Comparison of ENCODE assay signal across 18 cellular contexts in the genomic region with DNA sequence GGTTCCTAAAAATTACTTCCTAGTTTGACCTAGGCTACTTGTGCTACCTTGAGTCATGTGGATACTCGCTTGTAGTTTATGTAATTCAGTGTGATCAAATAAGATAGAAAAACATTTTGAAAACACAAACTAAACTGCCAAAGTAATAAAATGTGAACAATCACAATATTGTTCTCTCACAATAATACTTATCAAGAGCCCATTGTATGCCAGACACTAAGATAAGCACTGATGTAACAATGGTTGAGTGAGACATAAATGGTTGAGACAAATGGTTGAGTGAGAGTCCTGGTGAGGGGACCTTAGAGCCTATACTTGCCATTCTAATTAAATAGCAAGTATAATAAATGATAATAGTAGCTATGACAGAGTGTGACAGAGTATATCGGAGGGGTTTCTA. TPM values are rescaled to one million over a fixed set of nuclear protein-coding genes. Genes with fewer than 3 reads are reported as not detected.
DNase-seq lines count a peak whose midpoint lies in the region; ATAC-seq, FAIRE-seq and TF ChIP-seq lines count a peak whose summit lies in the region.
"Had no signal": no experiment of that assay in that cellular context is flagged by ENCODE, and none has a peak within 500 bp of the region (broad histone marks: within the 10 kb centered on the region; RNA-seq: fewer than 3 reads in every experiment).

No MANE protein-coding gene starts in this region.

- H3K27ac ChIP-seq in A549, result peak overlapping the region; percentile 59 to 73
- H3K27ac ChIP-seq in dorsolateral prefrontal cortex, result peak overlapping the region; percentile 53 to 97 (median 89)
- peak overlapping the region; percentile 76 for H3K27ac ChIP-seq in layer of hippocampus (ENCODE audit: low read depth, low read length)
- H3K27ac ChIP-seq in Peyer's patch, result no peak overlapping the region
- H3K27ac ChIP-seq: C4-2B, GM23248 had no signal

- TF ChIP-seq CTCF in A549 (IDR thresholded peaks at IDR 0.05) (no peak), dorsolateral prefrontal cortex (IDR thresholded peaks at IDR 0.05 in 54 of 56, conservative IDR thresholded peaks at IDR 0.05 in 2 of 56; ENCODE audit: low read depth in 1 of 56, partially characterized antibody in 56 of 56) (peak in 1 of 56 donors; percentile 16), mucosa of descending colon (IDR thresholded peaks at IDR 0.05) (no peak), Peyer's patch (IDR thresholded peaks at IDR 0.05) (no peak)

- no peak for TF ChIP-seq RAD21 in A549 (conservative IDR thresholded peaks at IDR 0.05 in 1 of 2, IDR thresholded peaks at IDR 0.05 in 1 of 2)

- ATAC-seq in A549 (peak in 1 of 2 experiments; percentile 33; a peak in 2 of 6 replicates), mucosa of descending colon (peak; percentile 20)

- peaks cover 41% of the 10 kb centered on the region for H3K4me1 ChIP-seq in A549
- no peaks in the 10 kb centered on the region for H3K4me1 ChIP-seq in mucosa of descending colon (ENCODE audit: low read depth)
- H3K4me1 ChIP-seq in Peyer's patch, result no peaks in the 10 kb centered on the region

- CTCF ChIA-PET in A549 (lab: Yijun Ruan, JAX), result interaction anchor here (1.5 kb wide), 1 partner anchor 12 kb away, joined by 3 read pairs; no protein-coding TSS in a partner anchor

- intact Hi-C loops in dorsolateral prefrontal cortex (cut with DNase I) (no loop called here), mucosa of descending colon (cut with DNase I, micrococcal nuclease) (no loop called here)

- WGBS in A549 (ENCODE audit: missing lambda C conversion rate), result 91% methylated on average over 2 of the region's 2 CpGs

- no peak for FAIRE-seq in A549 (lab: Jason Lieb, UNC)
- FAIRE-seq: GM12892, HTR-8/SVneo had no signal

- DNase-seq in A549 (ENCODE audit: low read depth in 1 of 2, low spot score in 1 of 2) (no peak), dorsolateral prefrontal cortex (no peak), mucosa of descending colon (no peak), DMS 273 (lab: John Stamatoyannopoulos, UW; ENCODE audit: unreplicated experiment) (no peak), NOMO-1 (lab: John Stamatoyannopoulos, UW; ENCODE audit: unreplicated experiment in 2 of 2) (no peak), DMS79 treated with DMSO at 0.1 percent for 48 hours (lab: John Stamatoyannopoulos, UW) (no peak), Peyer's patch (no peak)
- DNase-seq: DND-41, GDM1, NCI-H1436 treated with DMSO at 0.1 percent for 48 hours, NCI-H2081, NCI-H226, NCI-H526 treated with DMSO at 0.1 percent for 48 hours had no signal

- TF ChIP-seq POLR2A in A549 (IDR thresholded peaks at IDR 0.05; ENCODE audit: low read length) (no peak), Peyer's patch (IDR thresholded peaks at IDR 0.05) (no peak)

- H3K27me3 ChIP-seq in dorsolateral prefrontal cortex (no peaks in the 10 kb centered on the region), layer of hippocampus (ENCODE audit: control insufficient read depth, insufficient read depth, low read length) (no peaks in the 10 kb centered on the region), Peyer's patch (no peaks in the 10 kb centered on the region)

- no peak overlapping the region for H3K4me3 ChIP-seq in A549
- H3K4me3 ChIP-seq in dorsolateral prefrontal cortex, result peak overlapping the region in 8 of 59 donors; percentile 1 to 17 (median 6)
- H3K4me3 ChIP-seq in mucosa of descending colon, result no peak overlapping the region
- no peak overlapping the region for H3K4me3 ChIP-seq in Peyer's patch
- H3K4me3 ChIP-seq: GM23248 had no signal

- H3K9me3 ChIP-seq in A549, result no peaks in the 10 kb centered on the region
- H3K9me3 ChIP-seq in mucosa of descending colon, result no peaks in the 10 kb centered on the region
- no peaks in the 10 kb centered on the region for H3K9me3 ChIP-seq in Peyer's patch

- peak overlapping the region; percentile 54 for H3K4me2 ChIP-seq in A549

- POLR2A ChIA-PET in A549 (lab: Yijun Ruan, JAX), result no interaction called here

- TF ChIP-seq EP300 in A549 (IDR thresholded peaks at IDR 0.05), result no peak

- no peaks in the 10 kb centered on the region for H3K36me3 ChIP-seq in mucosa of descending colon (ENCODE audit: low read depth)
- peaks cover 0 to 43% (median 0%) of the 10 kb centered on the region in 3 donors for H3K36me3 ChIP-seq in Peyer's patch

TF ChIP-seq in A549, 52 proteins besides CTCF, POLR2A, EP300 and RAD21:
- TF ChIP-seq ZFP36 (IDR thresholded peaks at IDR 0.05; ENCODE audit: borderline replicate concordance, partially characterized antibody) (no peak), POLR2AphosphoS2 (conservative IDR thresholded peaks at IDR 0.05; ENCODE audit: low read length) (no peak)

RNA-seq across cellular contexts. Expression of a gene that starts 41.7 kb away (rescaled TPM):
- polyA plus RNA-seq in A549 (2011; rRNA removed) (33.2 and 46.5 TPM in 2 replicates), A549 (2017; fragmentation: RNase III; extraction: RNeasy Plus Mini Kit Qiagen cat#74134 plus additional on column Dnase treatment) (24.5 to 28.1 TPM (median 25.5 TPM) in 3 replicates)
- 9.8 and 10.0 TPM in 2 replicates for polyA plus RNA-seq in A549 (2012; cell fraction: cytosol; rRNA removed)
- 6.6 and 9.0 TPM in 2 replicates for polyA plus RNA-seq in A549 (2012; cell fraction: nucleus; rRNA removed)
- polyA minus RNA-seq in A549 (2011; rRNA and poly(A)+ RNA removed), result 25.5 and 27.7 TPM in 2 replicates
- total RNA-seq in dorsolateral prefrontal cortex (10 to 100 TPM; 30.5 to 73.5 (median 48.0) TPM), mucosa of descending colon (10 to 100 TPM; 24.2 to 47.3 (median 29.5) TPM), Peyer's patch (10 to 100 TPM; 15.0 to 49.5 (median 43.6) TPM)

Comparison
In these comparisons a context has a peak if more than half of its experiments do, and no peak if none do; other contexts are left out.
1. H3K27ac ChIP-seq: peak in A549 (2 of 2), dorsolateral prefrontal cortex (59 of 59) and layer of hippocampus (single experiment); none in Peyer's patch (0 of 4).